In the genomic region with DNA sequence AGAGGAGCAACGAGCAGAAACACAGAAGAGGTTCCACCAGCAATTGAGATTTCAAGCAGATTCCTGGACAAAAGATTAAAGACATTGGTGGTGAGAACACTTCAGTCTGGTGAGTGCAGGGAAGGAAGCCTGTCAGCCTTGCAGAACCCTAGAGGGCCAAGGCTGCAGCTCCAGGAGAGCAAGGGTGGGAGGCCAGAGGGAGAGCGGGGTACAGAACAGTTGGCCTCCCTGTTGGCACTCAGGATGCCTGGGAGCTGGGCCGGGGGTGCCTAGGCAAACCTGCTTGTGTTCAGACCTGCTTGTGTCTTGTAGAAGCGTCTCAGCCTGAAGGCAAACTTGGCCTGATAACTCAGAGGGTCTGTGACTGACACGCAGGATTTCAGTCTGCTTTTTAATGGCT, we compare ENCODE assay signal across 1 cellular context.
TF ChIP-seq lines count a peak whose summit lies in the region.

No MANE protein-coding gene starts in this region.

TF ChIP-seq in K562, 482 proteins besides CTCF, POLR2A, EP300 and RAD21:
- TF ChIP-seq ZNF589 (CRISPR knock-in tag; IDR thresholded peaks at IDR 0.05; ENCODE audit: low read depth), result no peak
- no peak for TF ChIP-seq SMC3 (conservative IDR thresholded peaks at IDR 0.05; ENCODE audit: insufficient read depth, low read depth, low read length)
- no peak for TF ChIP-seq CHD2 (IDR thresholded peaks at IDR 0.05; ENCODE audit: low read depth, low read length)
- TF ChIP-seq MAFG (tag; conservative IDR thresholded peaks at IDR 0.05), result no peak
- peak; percentile 54 for TF ChIP-seq POLR2B (IDR thresholded peaks at IDR 0.05; ENCODE audit: low read depth, partially characterized antibody)
- TF ChIP-seq GATAD2B (IDR thresholded peaks at IDR 0.05; ENCODE audit: borderline replicate concordance), result no peak
- 0 out of 2 replicates have a peak, but pooled peaks have one; percentile 11 for TF ChIP-seq PML (IDR thresholded peaks at IDR 0.05; ENCODE audit: low read length)
- TF ChIP-seq, protein P1, sequence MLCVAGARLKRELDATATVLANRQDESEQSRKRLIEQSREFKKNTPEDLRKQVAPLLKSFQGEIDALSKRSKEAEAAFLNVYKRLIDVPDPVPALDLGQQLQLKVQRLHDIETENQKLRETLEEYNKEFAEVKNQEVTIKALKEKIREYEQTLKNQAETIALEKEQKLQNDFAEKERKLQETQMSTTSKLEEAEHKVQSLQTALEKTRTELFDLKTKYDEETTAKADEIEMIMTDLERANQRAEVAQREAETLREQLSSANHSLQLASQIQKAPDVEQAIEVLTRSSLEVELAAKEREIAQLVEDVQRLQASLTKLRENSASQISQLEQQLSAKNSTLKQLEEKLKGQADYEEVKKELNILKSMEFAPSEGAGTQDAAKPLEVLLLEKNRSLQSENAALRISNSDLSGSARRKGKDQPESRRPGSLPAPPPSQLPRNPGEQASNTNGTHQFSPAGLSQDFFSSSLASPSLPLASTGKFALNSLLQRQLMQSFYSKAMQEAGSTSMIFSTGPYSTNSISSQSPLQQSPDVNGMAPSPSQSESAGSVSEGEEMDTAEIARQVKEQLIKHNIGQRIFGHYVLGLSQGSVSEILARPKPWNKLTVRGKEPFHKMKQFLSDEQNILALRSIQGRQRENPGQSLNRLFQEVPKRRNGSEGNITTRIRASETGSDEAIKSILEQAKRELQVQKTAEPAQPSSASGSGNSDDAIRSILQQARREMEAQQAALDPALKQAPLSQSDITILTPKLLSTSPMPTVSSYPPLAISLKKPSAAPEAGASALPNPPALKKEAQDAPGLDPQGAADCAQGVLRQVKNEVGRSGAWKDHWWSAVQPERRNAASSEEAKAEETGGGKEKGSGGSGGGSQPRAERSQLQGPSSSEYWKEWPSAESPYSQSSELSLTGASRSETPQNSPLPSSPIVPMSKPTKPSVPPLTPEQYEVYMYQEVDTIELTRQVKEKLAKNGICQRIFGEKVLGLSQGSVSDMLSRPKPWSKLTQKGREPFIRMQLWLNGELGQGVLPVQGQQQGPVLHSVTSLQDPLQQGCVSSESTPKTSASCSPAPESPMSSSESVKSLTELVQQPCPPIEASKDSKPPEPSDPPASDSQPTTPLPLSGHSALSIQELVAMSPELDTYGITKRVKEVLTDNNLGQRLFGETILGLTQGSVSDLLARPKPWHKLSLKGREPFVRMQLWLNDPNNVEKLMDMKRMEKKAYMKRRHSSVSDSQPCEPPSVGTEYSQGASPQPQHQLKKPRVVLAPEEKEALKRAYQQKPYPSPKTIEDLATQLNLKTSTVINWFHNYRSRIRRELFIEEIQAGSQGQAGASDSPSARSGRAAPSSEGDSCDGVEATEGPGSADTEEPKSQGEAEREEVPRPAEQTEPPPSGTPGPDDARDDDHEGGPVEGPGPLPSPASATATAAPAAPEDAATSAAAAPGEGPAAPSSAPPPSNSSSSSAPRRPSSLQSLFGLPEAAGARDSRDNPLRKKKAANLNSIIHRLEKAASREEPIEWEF (CRISPR knock-in tag; IDR thresholded peaks at IDR 0.05), result no peak
- TF ChIP-seq, protein P2, sequence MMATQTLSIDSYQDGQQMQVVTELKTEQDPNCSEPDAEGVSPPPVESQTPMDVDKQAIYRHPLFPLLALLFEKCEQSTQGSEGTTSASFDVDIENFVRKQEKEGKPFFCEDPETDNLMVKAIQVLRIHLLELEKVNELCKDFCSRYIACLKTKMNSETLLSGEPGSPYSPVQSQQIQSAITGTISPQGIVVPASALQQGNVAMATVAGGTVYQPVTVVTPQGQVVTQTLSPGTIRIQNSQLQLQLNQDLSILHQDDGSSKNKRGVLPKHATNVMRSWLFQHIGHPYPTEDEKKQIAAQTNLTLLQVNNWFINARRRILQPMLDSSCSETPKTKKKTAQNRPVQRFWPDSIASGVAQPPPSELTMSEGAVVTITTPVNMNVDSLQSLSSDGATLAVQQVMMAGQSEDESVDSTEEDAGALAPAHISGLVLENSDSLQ (IDR thresholded peaks at IDR 0.05), result peak; percentile 43; the same call in 1 of the 2 replicates
- TF ChIP-seq, protein P3, sequence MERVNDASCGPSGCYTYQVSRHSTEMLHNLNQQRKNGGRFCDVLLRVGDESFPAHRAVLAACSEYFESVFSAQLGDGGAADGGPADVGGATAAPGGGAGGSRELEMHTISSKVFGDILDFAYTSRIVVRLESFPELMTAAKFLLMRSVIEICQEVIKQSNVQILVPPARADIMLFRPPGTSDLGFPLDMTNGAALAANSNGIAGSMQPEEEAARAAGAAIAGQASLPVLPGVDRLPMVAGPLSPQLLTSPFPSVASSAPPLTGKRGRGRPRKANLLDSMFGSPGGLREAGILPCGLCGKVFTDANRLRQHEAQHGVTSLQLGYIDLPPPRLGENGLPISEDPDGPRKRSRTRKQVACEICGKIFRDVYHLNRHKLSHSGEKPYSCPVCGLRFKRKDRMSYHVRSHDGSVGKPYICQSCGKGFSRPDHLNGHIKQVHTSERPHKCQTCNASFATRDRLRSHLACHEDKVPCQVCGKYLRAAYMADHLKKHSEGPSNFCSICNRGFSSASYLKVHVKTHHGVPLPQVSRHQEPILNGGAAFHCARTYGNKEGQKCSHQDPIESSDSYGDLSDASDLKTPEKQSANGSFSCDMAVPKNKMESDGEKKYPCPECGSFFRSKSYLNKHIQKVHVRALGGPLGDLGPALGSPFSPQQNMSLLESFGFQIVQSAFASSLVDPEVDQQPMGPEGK (CRISPR knock-in tag; IDR thresholded peaks at IDR 0.05; ENCODE audit: borderline replicate concordance), result no peak
- TF ChIP-seq YBX1 (IDR thresholded peaks at IDR 0.05), result no peak
- TF ChIP-seq, protein P4, sequence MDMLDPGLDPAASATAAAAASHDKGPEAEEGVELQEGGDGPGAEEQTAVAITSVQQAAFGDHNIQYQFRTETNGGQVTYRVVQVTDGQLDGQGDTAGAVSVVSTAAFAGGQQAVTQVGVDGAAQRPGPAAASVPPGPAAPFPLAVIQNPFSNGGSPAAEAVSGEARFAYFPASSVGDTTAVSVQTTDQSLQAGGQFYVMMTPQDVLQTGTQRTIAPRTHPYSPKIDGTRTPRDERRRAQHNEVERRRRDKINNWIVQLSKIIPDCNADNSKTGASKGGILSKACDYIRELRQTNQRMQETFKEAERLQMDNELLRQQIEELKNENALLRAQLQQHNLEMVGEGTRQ (CRISPR knock-in tag; IDR thresholded peaks at IDR 0.05), result no peak
- TF ChIP-seq ZFP1 (CRISPR knock-in tag; IDR thresholded peaks at IDR 0.05), result no peak
- peak; percentile 67 for TF ChIP-seq SUPT5H (IDR thresholded peaks at IDR 0.05)
- TF ChIP-seq, protein P5, sequence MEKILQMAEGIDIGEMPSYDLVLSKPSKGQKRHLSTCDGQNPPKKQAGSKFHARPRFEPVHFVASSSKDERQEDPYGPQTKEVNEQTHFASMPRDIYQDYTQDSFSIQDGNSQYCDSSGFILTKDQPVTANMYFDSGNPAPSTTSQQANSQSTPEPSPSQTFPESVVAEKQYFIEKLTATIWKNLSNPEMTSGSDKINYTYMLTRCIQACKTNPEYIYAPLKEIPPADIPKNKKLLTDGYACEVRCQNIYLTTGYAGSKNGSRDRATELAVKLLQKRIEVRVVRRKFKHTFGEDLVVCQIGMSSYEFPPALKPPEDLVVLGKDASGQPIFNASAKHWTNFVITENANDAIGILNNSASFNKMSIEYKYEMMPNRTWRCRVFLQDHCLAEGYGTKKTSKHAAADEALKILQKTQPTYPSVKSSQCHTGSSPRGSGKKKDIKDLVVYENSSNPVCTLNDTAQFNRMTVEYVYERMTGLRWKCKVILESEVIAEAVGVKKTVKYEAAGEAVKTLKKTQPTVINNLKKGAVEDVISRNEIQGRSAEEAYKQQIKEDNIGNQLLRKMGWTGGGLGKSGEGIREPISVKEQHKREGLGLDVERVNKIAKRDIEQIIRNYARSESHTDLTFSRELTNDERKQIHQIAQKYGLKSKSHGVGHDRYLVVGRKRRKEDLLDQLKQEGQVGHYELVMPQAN (IDR thresholded peaks at IDR 0.05; ENCODE audit: borderline replicate concordance), result no peak
- TF ChIP-seq RBM15 (IDR thresholded peaks at IDR 0.05; ENCODE audit: insufficient read depth, low read length), result no peak
- TF ChIP-seq FOXA1 (IDR thresholded peaks at IDR 0.05; ENCODE audit: borderline replicate concordance), result no peak
- TF ChIP-seq HDAC3 (IDR thresholded peaks at IDR 0.05; ENCODE audit: borderline replicate concordance, partially characterized antibody), result no peak
- TF ChIP-seq HDAC6 (IDR thresholded peaks at IDR 0.05; ENCODE audit: low read depth, low read length), result no peak
- no peak for TF ChIP-seq PYGO2 (tag; IDR thresholded peaks at IDR 0.05)
TF ChIP-seq in K562: peak in this region for 4.
